Comparison of ENCODE assay signal across 31 cellular contexts in genomic region chr7:29561271-29561670, GRCh38. TPM values are rescaled to one million over a fixed set of nuclear protein-coding genes. Genes with fewer than 3 reads are reported as not detected.
"Had no signal": no experiment of that assay in that cellular context is flagged by ENCODE, and none has a peak within 500 bp of the region (broad histone marks: within the 10 kb centered on the region; RNA-seq: fewer than 3 reads in every experiment).

No MANE protein-coding gene starts in this region.

- H3K4me3 Mint-ChIP-seq: activated CD4-positive, alpha-beta T cell treated with anti-CD3 and anti-CD28 coated beads, Interleukin-2, amount 10 ng/mL, durations not matched to agents 24 days and 14 days; activated CD8-positive, alpha-beta T cell treated with anti-CD3 and anti-CD28 coated beads for 36 hours; activated naive CD4-positive, alpha-beta T cell treated with anti-CD3 and anti-CD28 coated beads, Interleukin-2, amount 10 ng/mL, durations not matched to agents 7 days and 5 days; activated naive CD8-positive, alpha-beta T cell; activated naive CD8-positive, alpha-beta T cell treated with anti-CD3 and anti-CD28 coated beads, Interleukin-2, amount 50 U/mL, for 24 hours; activated T-cell treated with anti-CD3 and anti-CD28 coated beads, Interleukin-2, amount 50 U/mL, for 24 hours; T-cell had no signal

- H3K27me3 ChIP-seq: ascending aorta, SJCRH30 had no signal

- H3K9me3 Mint-ChIP-seq: activated CD8-positive, alpha-beta T cell treated with anti-CD3 and anti-CD28 coated beads for 36 hours; activated naive CD4-positive, alpha-beta T cell treated with anti-CD3 and anti-CD28 coated beads, Interleukin-2, amount 10 ng/mL, durations not matched to agents 7 days and 5 days; activated T-cell treated with anti-CD3 and anti-CD28 coated beads, Interleukin-2, amount 50 U/mL, for 24 hours; T-cell had no signal

- DNase-seq: activated CD4-positive, alpha-beta T cell treated with anti-CD3 and anti-CD28 coated beads, Interleukin-2, amount 10 ng/mL, durations not matched to agents 24 days and 14 days; activated CD4-positive, alpha-beta T cell treated with anti-CD3 and anti-CD28 coated beads, Interleukin-2, amount 50 U/mL, for 4 hours; activated CD8-positive, alpha-beta T cell treated with anti-CD3 and anti-CD28 coated beads for 36 hours; activated effector memory CD4-positive, alpha-beta T cell treated with Interleukin-2 at 50 U/mL for 16 hours; activated naive CD4-positive, alpha-beta T cell treated with anti-CD3 and anti-CD28 coated beads, Interleukin-2, amount 10 ng/mL, durations not matched to agents 7 days and 5 days; activated naive CD8-positive, alpha-beta T cell treated with anti-CD3 and anti-CD28 coated beads, Interleukin-2, amount 50 U/mL, for 24 hours; activated T-cell treated with anti-CD3 and anti-CD28 coated beads, Interleukin-2, amount 50 U/mL, for 24 hours; amygdala; Kasumi-1; KG1; MG63; NCI-H1092; NCI-H1417; NCI-H146; NCI-H187; NCI-H2029 treated with DMSO at 0.1 percent for 48 hours; NCI-H2107; NCI-H2171; NCI-H510A; NCI-H526; NCI-H748 treated with DMSO at 0.1 percent for 48 hours; NK-92 treated with Interleukin-12 subunit alpha and Interleukin-12 subunit beta, amount 100 ng/mL, for 24 hours; SHP77; SJCRH30; T-cell; T-helper 2 cell; T1000 had no signal

- H3K36me3 ChIP-seq: ascending aorta, MG63, SJCRH30 had no signal

- H3K9me3 ChIP-seq: ascending aorta, MG63, SJCRH30 had no signal

- H3K4me1 ChIP-seq: SJCRH30 had no signal

- H3K36me3 Mint-ChIP-seq: activated naive CD8-positive, alpha-beta T cell; T-cell had no signal

- H3K4me3 ChIP-seq: ascending aorta, coronary artery, MG63, SJCRH30, SK-N-MC had no signal

- H3K27ac Mint-ChIP-seq: activated CD4-positive, alpha-beta T cell treated with anti-CD3 and anti-CD28 coated beads, Interleukin-2, amount 10 ng/mL, durations not matched to agents 24 days and 14 days; activated CD8-positive, alpha-beta T cell treated with anti-CD3 and anti-CD28 coated beads for 36 hours; activated naive CD4-positive, alpha-beta T cell treated with anti-CD3 and anti-CD28 coated beads, Interleukin-2, amount 10 ng/mL, durations not matched to agents 7 days and 5 days; activated naive CD8-positive, alpha-beta T cell; activated naive CD8-positive, alpha-beta T cell treated with anti-CD3 and anti-CD28 coated beads, Interleukin-2, amount 50 U/mL, for 24 hours; activated T-cell treated with anti-CD3 and anti-CD28 coated beads, Interleukin-2, amount 50 U/mL, for 24 hours; T-cell had no signal

- ATAC-seq: activated CD8-positive, alpha-beta T cell treated with anti-CD3 and anti-CD28 coated beads for 36 hours; activated naive CD8-positive, alpha-beta T cell treated with anti-CD3 and anti-CD28 coated beads, Interleukin-2, amount 50 U/mL, for 24 hours; T-cell had no signal

- H3K27ac ChIP-seq: ascending aorta, coronary artery, SJCRH30, SK-N-MC had no signal

RNA-seq across cellular contexts. Expression of gene PRR15, which starts 2.4 kb away (rescaled TPM):
- total RNA-seq: activated CD4-positive, alpha-beta T cell treated with anti-CD3 and anti-CD28 coated beads, Interleukin-2, amount 10 ng/mL, durations not matched to agents 24 days and 14 days; activated CD8-positive, alpha-beta T cell treated with anti-CD3 and anti-CD28 coated beads for 36 hours; ascending aorta; SJCRH30 had no signal
